In genomic region chr2:56749152-56749752, GRCh38 we compare ENCODE assay signal across 8 cellular contexts.
DNase-seq lines count a peak whose midpoint lies in the region; ATAC-seq and TF ChIP-seq lines count a peak whose summit lies in the region.

No MANE protein-coding gene starts in this region.

- peaks cover 6% of the 10 kb centered on the region; the same call in 1 of the 2 replicates for H3K4me1 ChIP-seq in MM.1S (ENCODE audit: low read length)
- no peaks in the 10 kb centered on the region for H3K4me1 ChIP-seq in ascending aorta

- H3K27ac Mint-ChIP-seq in activated T-helper 1 cell treated with anti-CD3 and anti-CD28 coated beads, Interleukin-12 subunit alpha, Interleukin-12 subunit beta, Interleukin-2, Interleukin-4 antibody, amounts not matched to agents 30 ng/mL and 10 ng/mL and 1 ng/mL, durations not matched to agents 14 hours and 24 hours and 36 hours = no peak overlapping the region

- no peak overlapping the region for H3K9ac ChIP-seq in MM.1S (ENCODE audit: low read length)

- H3K4me2 ChIP-seq in MM.1S (ENCODE audit: low read depth, low read length) = no peak overlapping the region

- no peaks in the 10 kb centered on the region for H3K27me3 Mint-ChIP-seq in activated T-helper 1 cell treated with anti-CD3 and anti-CD28 coated beads, Interleukin-12 subunit alpha, Interleukin-12 subunit beta, Interleukin-2, Interleukin-4 antibody, amounts not matched to agents 30 ng/mL and 10 ng/mL and 1 ng/mL, durations not matched to agents 14 hours and 24 hours and 36 hours (ENCODE audit: insufficient read depth)

- H3K36me3 ChIP-seq in MM.1S (replicated peaks; ENCODE audit: insufficient read depth, low read length) (no peaks in the 10 kb centered on the region), ascending aorta (no peaks in the 10 kb centered on the region)

- H3K27ac ChIP-seq in MM.1S (ENCODE audit: low read length) = no peak overlapping the region
- H3K27ac ChIP-seq in ascending aorta = no peak overlapping the region

- TF ChIP-seq CTCF in MM.1S (IDR thresholded peaks at IDR 0.05; ENCODE audit: low read length) = peak; percentile 47
- TF ChIP-seq CTCF in ascending aorta (IDR thresholded peaks at IDR 0.05) = peak in 2 of 3 experiments; percentile 27 to 50

- H2AFZ ChIP-seq in MM.1S (ENCODE audit: low read length) = no peak overlapping the region

- H3K9me3 ChIP-seq in MM.1S (replicated peaks; ENCODE audit: insufficient read depth, low read length) = no peaks in the 10 kb centered on the region
- no peaks in the 10 kb centered on the region for H3K9me3 ChIP-seq in ascending aorta

- H3K9me2 ChIP-seq in MM.1S (replicated peaks; ENCODE audit: insufficient read depth, low read length) = no peaks in the 10 kb centered on the region

- H3K36me3 Mint-ChIP-seq in activated T-helper 1 cell treated with anti-CD3 and anti-CD28 coated beads, Interleukin-12 subunit alpha, Interleukin-12 subunit beta, Interleukin-2, Interleukin-4 antibody, amounts not matched to agents 30 ng/mL and 10 ng/mL and 1 ng/mL, durations not matched to agents 14 hours and 24 hours and 36 hours (ENCODE audit: low read depth) = no peaks in the 10 kb centered on the region

- intact Hi-C loops in ascending aorta (cut with DNase I) = loop anchor here (1.0 kb wide), 1 partner anchor 566 kb away; the partner anchor contains the start of gene CCDC85A
- intact Hi-C loops in activated T-helper 1 cell treated with anti-CD3 and anti-CD28 coated beads, Interleukin-12 subunit alpha, Interleukin-12 subunit beta, Interleukin-2, Interleukin-4 antibody, amounts not matched to agents 30 ng/mL and 10 ng/mL and 1 ng/mL, durations not matched to agents 14 hours and 24 hours and 36 hours (cut with micrococcal nuclease) = loop anchor here (5.0 kb wide), 1 partner anchor 567 kb away; the partner anchor contains the start of gene CCDC85A

- peak; percentile 69 for ATAC-seq in GM18502 (IDR thresholded peaks at IDR 0.05; ENCODE audit: poor library complexity, unreplicated experiment)
- no peak for ATAC-seq in HG03045 (IDR thresholded peaks at IDR 0.05; ENCODE audit: unreplicated experiment)

- H3K9me3 Mint-ChIP-seq in activated T-helper 1 cell treated with anti-CD3 and anti-CD28 coated beads, Interleukin-12 subunit alpha, Interleukin-12 subunit beta, Interleukin-2, Interleukin-4 antibody, amounts not matched to agents 30 ng/mL and 10 ng/mL and 1 ng/mL, durations not matched to agents 14 hours and 24 hours and 36 hours = no peaks in the 10 kb centered on the region

- no peak overlapping the region for H3K4me3 Mint-ChIP-seq in activated T-helper 1 cell treated with anti-CD3 and anti-CD28 coated beads, Interleukin-12 subunit alpha, Interleukin-12 subunit beta, Interleukin-2, Interleukin-4 antibody, amounts not matched to agents 30 ng/mL and 10 ng/mL and 1 ng/mL, durations not matched to agents 14 hours and 24 hours and 36 hours

- DNase-seq in ACHN (peak; percentile 51), MM.1S (peak; percentile 35), ascending aorta (ENCODE audit: low spot score in 2 of 2) (no peak), left kidney (ENCODE audit: low read depth, low spot score) (peak; percentile 53), amniotic stem cell (lab: John Stamatoyannopoulos, UW) (no peak)
- no peak for DNase-seq in activated T-helper 1 cell treated with anti-CD3 and anti-CD28 coated beads, Interleukin-12 subunit alpha, Interleukin-12 subunit beta, Interleukin-2, Interleukin-4 antibody, amounts not matched to agents 30 ng/mL and 10 ng/mL and 1 ng/mL, durations not matched to agents 14 hours and 24 hours and 36 hours (ENCODE audit: low spot score)

- H3K4me1 Mint-ChIP-seq in activated T-helper 1 cell treated with anti-CD3 and anti-CD28 coated beads, Interleukin-12 subunit alpha, Interleukin-12 subunit beta, Interleukin-2, Interleukin-4 antibody, amounts not matched to agents 30 ng/mL and 10 ng/mL and 1 ng/mL, durations not matched to agents 14 hours and 24 hours and 36 hours (ENCODE audit: low read depth) = no peaks in the 10 kb centered on the region

- no peaks in the 10 kb centered on the region for H3K27me3 ChIP-seq in MM.1S (replicated peaks; ENCODE audit: insufficient read depth, low read length)
- H3K27me3 ChIP-seq in ascending aorta = no peaks in the 10 kb centered on the region

- no peaks in the 10 kb centered on the region for H4K20me1 ChIP-seq in MM.1S (ENCODE audit: insufficient read depth, low read length)

- in situ Hi-C loops in ACHN (cut with HindIII; ENCODE audit: low pct_ligation_motif_present, low pct_unique_long_range_greater_than_20kb, low sequenced_read_pairs) = no loop called here

- H3K4me3 ChIP-seq in MM.1S (ENCODE audit: low read length) = no peak overlapping the region
- no peak overlapping the region for H3K4me3 ChIP-seq in ascending aorta

- H3K79me2 ChIP-seq in MM.1S (ENCODE audit: low read length) = no peaks in the 10 kb centered on the region

- H3F3A ChIP-seq in MM.1S (ENCODE audit: insufficient read depth, low read length) = no peaks in the 10 kb centered on the region; the same call in 1 of the 2 replicates

Comparison
In these comparisons a context has a peak if more than half of its experiments do, and no peak if none do; other contexts are left out.
1. DNase-seq: peak in ACHN (single experiment), MM.1S (single experiment) and left kidney (single experiment); none in ascending aorta (0 of 2), activated T-helper 1 cell treated with anti-CD3 and anti-CD28 coated beads, Interleukin-12 subunit alpha, Interleukin-12 subunit beta, Interleukin-2, Interleukin-4 antibody, amounts not matched to agents 30 ng/mL and 10 ng/mL and 1 ng/mL, durations not matched to agents 14 hours and 24 hours and 36 hours (single experiment) and amniotic stem cell (single experiment).